ENCODE assay signal across 17 cellular contexts in genomic region chr1:30637183-30637969, GRCh38.
"Had no signal": no experiment of that assay in that cellular context is flagged by ENCODE, and none has a peak within 500 bp of the region (broad histone marks: within the 10 kb centered on the region; RNA-seq: fewer than 3 reads in every experiment).

No MANE protein-coding gene starts in this region.

- H3K36me3 ChIP-seq: heart right ventricle, neural progenitor cell had no signal

- DNase-seq: activated CD4-positive, alpha-beta T cell treated with anti-CD3 and anti-CD28 coated beads, Interleukin-2, amount 10 ng/mL, durations not matched to agents 24 days and 14 days; activated CD4-positive, CD25-positive, alpha-beta regulatory T cell; activated CD8-positive, alpha-beta memory T cell treated with anti-CD3 and anti-CD28 coated beads, Interleukin-2, amount 50 U/mL, for 4 hours; activated CD8-positive, alpha-beta T cell treated with anti-CD3 and anti-CD28 coated beads, Interleukin-2, amount 10 ng/mL, durations not matched to agents 7 days and 5 days; activated gamma-delta T cell; activated T-cell treated with anti-CD3 and anti-CD28 coated beads, Interleukin-2, amount 50 U/mL, for 72 hours; amygdala; effector memory CD4-positive, alpha-beta T cell; foreskin melanocyte; heart right ventricle; left colon; midbrain; stimulated activated CD4-positive, alpha-beta T cell treated with anti-CD3 and anti-CD28 coated beads, Interleukin-2, amount 100 ng/mL, for 48 hours had no signal

- H3K9me3 ChIP-seq: heart right ventricle had no signal

- H3K4me3 ChIP-seq: heart right ventricle, neural progenitor cell had no signal

- H3K4me1 ChIP-seq: neural progenitor cell, parathyroid adenoma had no signal

- H3K27me3 ChIP-seq: neural progenitor cell had no signal

- ATAC-seq: activated CD8-positive, alpha-beta T cell treated with anti-CD3 and anti-CD28 coated beads, Interleukin-2, amount 10 ng/mL, durations not matched to agents 7 days and 5 days; activated naive CD4-positive, alpha-beta T cell treated with anti-CD3 and anti-CD28 coated beads, Interleukin-2, amount 50 U/mL, for 72 hours; activated T-cell treated with anti-CD3 and anti-CD28 coated beads, Interleukin-2, amount 50 U/mL, for 72 hours; left colon; stimulated activated memory B cell treated with anti-CD40 and anti-IgM and Interleukin-4, amounts not matched to agents 10 μg/mL and 1 μg/mL and 100 μg/mL, for 72 hours had no signal

- H3K27ac ChIP-seq: neural progenitor cell, parathyroid adenoma had no signal
